In the genomic region with DNA sequence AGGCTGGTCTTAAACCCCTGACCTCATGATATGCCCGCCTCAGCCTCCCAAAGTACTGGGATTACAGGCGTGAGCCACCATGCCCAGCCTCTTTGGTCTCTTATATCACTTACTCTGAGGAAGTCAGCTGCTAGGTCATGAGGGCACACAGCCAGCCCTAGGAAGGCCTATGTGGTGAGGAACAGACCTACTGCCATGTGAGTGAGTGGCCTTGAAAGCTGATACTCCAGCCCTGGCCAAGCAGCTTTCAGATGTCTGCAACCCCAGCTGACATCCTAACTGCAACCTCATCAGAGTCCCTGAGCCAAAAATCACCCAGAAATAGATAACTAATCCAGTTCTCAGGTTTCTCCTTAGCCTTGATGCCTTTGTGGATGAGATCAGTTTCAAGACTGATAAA, we compare ENCODE assay signal across 30 cellular contexts.
"Had no signal": no experiment of that assay in that cellular context is flagged by ENCODE, and none has a peak within 500 bp of the region (broad histone marks: within the 10 kb centered on the region; RNA-seq: fewer than 3 reads in every experiment).

No MANE protein-coding gene starts in this region.

- H3K9me3 ChIP-seq: colonic mucosa, MG63, SJSA1, SK-N-SH had no signal

- H3K9ac ChIP-seq: SK-N-SH had no signal

- H3K27me3 ChIP-seq: cardiac muscle cell, colonic mucosa, MG63, SJSA1 had no signal

- H3K27ac ChIP-seq: cardiac muscle cell, colonic mucosa, SJSA1 had no signal

- H3K4me3 ChIP-seq: cardiac muscle cell, colonic mucosa, MG63, SJSA1 had no signal

- ATAC-seq: activated CD8-positive, alpha-beta T cell treated with anti-CD3 and anti-CD28 coated beads for 36 hours; activated T-cell treated with anti-CD3 and anti-CD28 coated beads, Interleukin-2, amount 50 U/mL, for 72 hours; activated T-helper 17 cell treated with anti-CD3 and anti-CD28 coated beads, Interleukin-2, amount 50 U/mL, for 72 hours; Panc1 had no signal

- FAIRE-seq: TTC549 had no signal

- H3K4me2 ChIP-seq: SK-N-SH had no signal

- DNase-seq: activated CD4-positive, alpha-beta T cell treated with anti-CD3 and anti-CD28 coated beads, Interleukin-2, amount 10 ng/mL, durations not matched to agents 24 days and 14 days; activated CD4-positive, alpha-beta T cell treated with anti-CD3 and anti-CD28 coated beads, Interleukin-2, amount 50 U/mL, for 4 hours; activated CD8-positive, alpha-beta T cell treated with anti-CD3 and anti-CD28 coated beads for 36 hours; activated effector memory CD4-positive, alpha-beta T cell treated with anti-CD3 and anti-CD28 coated beads, Interleukin-2, amount 50 U/mL, for 16 hours; activated naive CD4-positive, alpha-beta T cell; activated naive CD4-positive, alpha-beta T cell treated with anti-CD3 and anti-CD28 coated beads, Interleukin-2, amount 50 U/mL, for 16 hours; activated naive CD8-positive, alpha-beta T cell treated with anti-CD3 and anti-CD28 coated beads for 36 hours; activated T-cell treated with anti-CD3 and anti-CD28 coated beads, Interleukin-2, amount 50 U/mL, for 1 hour; activated T-cell treated with anti-CD3 and anti-CD28 coated beads, Interleukin-2, amount 50 U/mL, for 72 hours; amniotic stem cell; aorta; colonic mucosa; Kasumi-1; KG1; MG63; NCI-H1105 treated with DMSO at 0.1 percent for 48 hours; NCI-H1436; NCI-H1694 treated with DMSO at 0.1 percent for 48 hours; NCI-H2029; NCI-H2107; NCI-H2171; NCI-H446; NCI-H524 treated with DMSO at 0.1 percent for 48 hours; SHP77; SK-N-SH had no signal

- H3K36me3 ChIP-seq: cardiac muscle cell, colonic mucosa, MG63, SJSA1 had no signal

- H3K4me1 ChIP-seq: colonic mucosa, SJSA1 had no signal
